ENCODE assay signal across 14 cellular contexts in genomic region chr1:238558156-238558555, GRCh38.
DNase-seq lines count a peak whose midpoint lies in the region; ATAC-seq and TF ChIP-seq lines count a peak whose summit lies in the region.
"Had no signal": no experiment of that assay in that cellular context is flagged by ENCODE, and none has a peak within 500 bp of the region (broad histone marks: within the 10 kb centered on the region; RNA-seq: fewer than 3 reads in every experiment).

No MANE protein-coding gene starts in this region.

- CTCF ChIA-PET in RWPE1 (lab: Yijun Ruan, JAX): no interaction called here

- no peak overlapping the region for H3K27ac ChIP-seq in RWPE1
- H3K27ac ChIP-seq: neural progenitor cell had no signal

- TF ChIP-seq CTCF in RWPE1 (conservative IDR thresholded peaks at IDR 0.05; ENCODE audit: low read depth) (no peak), epithelial cell of proximal tubule (conservative IDR thresholded peaks at IDR 0.05; ENCODE audit: low read depth, low read length) (no peak)

- DNase-seq in GM04503 (ENCODE audit: low read depth) (peak; percentile 66), RWPE1 (ENCODE audit: low spot score) (peak; percentile 32), epithelial cell of proximal tubule (ENCODE audit: low read depth) (peak; percentile 76), renal cortical epithelial cell (ENCODE audit: low read depth) (peak; percentile 96), DMS53 treated with DMSO at 0.1 percent for 48 hours (lab: John Stamatoyannopoulos, UW; ENCODE audit: unreplicated experiment) (no peak)
- DNase-seq: activated CD8-positive, alpha-beta T cell treated with anti-CD3 and anti-CD28 coated beads for 36 hours; activated naive CD8-positive, alpha-beta T cell treated with anti-CD3 and anti-CD28 coated beads, Interleukin-2, amount 10 ng/mL, durations not matched to agents 7 days and 5 days; activated T-cell treated with anti-CD3 and anti-CD28 coated beads, Interleukin-2, amount 50 U/mL, for 72 hours; immature natural killer cell; NCI-H1048 had no signal

- ATAC-seq in HG03280 (IDR thresholded peaks at IDR 0.05; ENCODE audit: unreplicated experiment) (no peak), GM18870 (IDR thresholded peaks at IDR 0.05; ENCODE audit: unreplicated experiment) (no peak), GM18517 (IDR thresholded peaks at IDR 0.05; ENCODE audit: unreplicated experiment) (no peak)
- ATAC-seq: activated CD8-positive, alpha-beta T cell treated with anti-CD3 and anti-CD28 coated beads for 36 hours; activated T-cell treated with anti-CD3 and anti-CD28 coated beads, Interleukin-2, amount 50 U/mL, for 72 hours had no signal

- no peak overlapping the region for H3K4me3 ChIP-seq in epithelial cell of proximal tubule (ENCODE audit: low read depth, low read length)
- H3K4me3 ChIP-seq: neural progenitor cell had no signal

- POLR2A ChIA-PET in RWPE1 (lab: Yijun Ruan, JAX; ENCODE audit: low non-redundant PET): no interaction called here
